15 cellular contexts compared by ENCODE assay signal in genomic region chr10:43042503-43043341, GRCh38. TPM values are rescaled to one million over a fixed set of nuclear protein-coding genes. Genes with fewer than 3 reads are reported as not detected.
A peak's percentile ranks its signal among the peaks of the same experiment; 100 is the strongest.
DNase-seq lines count a peak whose midpoint lies in the region; ATAC-seq, FAIRE-seq and TF ChIP-seq lines count a peak whose summit lies in the region.
"Had no signal": no experiment of that assay in that cellular context is flagged by ENCODE, and none has a peak within 500 bp of the region (broad histone marks: within the 10 kb centered on the region; RNA-seq: fewer than 3 reads in every experiment).

No MANE protein-coding gene starts in this region.

- ATAC-seq in foreskin keratinocyte, result no peak

- peaks cover 2% of the 10 kb centered on the region for H3K4me1 Mint-ChIP-seq in progenitor cell of endocrine pancreas (ENCODE audit: low read depth)

- H3K4me3 ChIP-seq in LNCaP clone FGC (ENCODE audit: low read depth, low read length), result no peak overlapping the region

- in situ Hi-C loops in GM13977 (cut with MboI; ENCODE audit: low pct_unique_long_range_greater_than_20kb, low sequenced_read_pairs, unreplicated experiment), result no loop called here

- H3K9me3 Mint-ChIP-seq in progenitor cell of endocrine pancreas (ENCODE audit: low read depth), result no peaks in the 10 kb centered on the region

- H3K27ac Mint-ChIP-seq in progenitor cell of endocrine pancreas, result no peak overlapping the region

- H3K27ac ChIP-seq in foreskin keratinocyte, result no peak overlapping the region

- no peak for TF ChIP-seq POLR2A in GM12892 (IDR thresholded peaks at IDR 0.05; ENCODE audit: low read depth, low read length)

- no peaks in the 10 kb centered on the region for H3K27me3 ChIP-seq in foreskin keratinocyte

- DNase-seq in GM12892 (ENCODE audit: insufficient read length) (peak; percentile 12), LNCaP clone FGC (ENCODE audit: low read depth) (no peak), foreskin keratinocyte (no peak), progenitor cell of endocrine pancreas (ENCODE audit: low spot score, unreplicated experiment) (no peak), NCI-H82 treated with DMSO at 0.1 percent for 48 hours (lab: John Stamatoyannopoulos, UW; ENCODE audit: unreplicated experiment) (no peak), GM13977 (ENCODE audit: low spot score) (no peak), C1 segment of cervical spinal cord (lab: John Stamatoyannopoulos, UW) (no peak)
- DNase-seq: activated naive CD4-positive, alpha-beta T cell; DMS 273 treated with DMSO at 0.1 percent for 48 hours; erythroblast; NCI-H1048; NCI-H526 treated with DMSO at 0.1 percent for 48 hours; stimulated activated CD4-positive, alpha-beta T cell treated with anti-CD3 and anti-CD28 coated beads, Interleukin-2, amount 100 ng/mL, for 24 hours had no signal

- no peak for FAIRE-seq in GM12892 (lab: Jason Lieb, UNC)
- FAIRE-seq: colon, RCC 7860 had no signal

- H3K4me1 ChIP-seq in foreskin keratinocyte, result no peaks in the 10 kb centered on the region

- TF ChIP-seq CTCF in LNCaP clone FGC (IDR thresholded peaks at IDR 0.05; ENCODE audit: control insufficient read depth, extremely low read depth, insufficient read depth) (peak; percentile 14; the same call in 1 of the 2 replicates), foreskin keratinocyte (conservative IDR thresholded peaks at IDR 0.05) (peak; percentile 20), progenitor cell of endocrine pancreas (IDR thresholded peaks at IDR 0.05; ENCODE audit: unreplicated experiment) (peak; percentile 9), GM13977 (IDR thresholded peaks at IDR 0.05; ENCODE audit: extremely low read depth, insufficient read depth, missing control alignments) (no peak)

- no peaks in the 10 kb centered on the region for H3K27me3 Mint-ChIP-seq in progenitor cell of endocrine pancreas

- H3K36me3 Mint-ChIP-seq in progenitor cell of endocrine pancreas (ENCODE audit: insufficient read depth), result no peaks in the 10 kb centered on the region

- no peak overlapping the region for H3K4me3 Mint-ChIP-seq in progenitor cell of endocrine pancreas (ENCODE audit: low read depth)

RNA-seq across cellular contexts. Expression of gene RET, which starts 34.1 kb away (rescaled TPM):
- polyA plus RNA-seq in GM12892 (2012; ENCODE audit: missing spikeins), result not detected
- total RNA-seq in foreskin keratinocyte (1.2 and 1.3 TPM in 2 replicates), progenitor cell of endocrine pancreas (0.75 and 1.5 TPM in 2 replicates)
- polyA plus RNA-seq in foreskin keratinocyte, result 0.82 and 0.87 TPM in 2 replicates
